Comparison of ENCODE assay signal across 23 cellular contexts in the genomic region with DNA sequence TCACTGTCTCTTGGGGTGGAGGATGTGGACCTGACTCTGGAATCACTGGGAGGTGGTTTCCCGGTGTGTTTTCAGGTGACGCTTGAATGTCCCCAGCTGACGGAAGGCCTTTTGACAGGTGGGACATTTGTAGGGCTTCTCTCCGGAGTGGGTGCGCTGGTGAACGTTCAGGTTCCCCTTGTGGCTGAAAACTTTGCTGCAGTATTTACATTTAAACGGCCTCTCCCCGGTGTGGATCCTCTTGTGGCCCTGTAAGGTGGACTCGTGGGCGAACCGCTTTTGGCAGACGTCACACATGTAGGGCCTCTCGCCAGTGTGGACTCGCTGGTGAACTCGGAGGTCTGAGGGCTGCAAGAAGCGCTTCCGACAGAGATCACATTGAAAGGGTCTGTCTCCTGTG. TPM values are rescaled to one million over a fixed set of nuclear protein-coding genes. Genes with fewer than 3 reads are reported as not detected.
"Had no signal": no experiment of that assay in that cellular context is flagged by ENCODE, and none has a peak within 500 bp of the region (broad histone marks: within the 10 kb centered on the region; RNA-seq: fewer than 3 reads in every experiment).

No MANE protein-coding gene starts in this region.

- ATAC-seq: activated CD4-positive, CD25-positive, alpha-beta regulatory T cell treated with anti-CD3 and anti-CD28 coated beads, Interleukin-2, amount 50 U/mL, for 24 hours; activated CD8-positive, alpha-beta memory T cell treated with anti-CD3 and anti-CD28 coated beads, Interleukin-2, amount 10 ng/mL, durations not matched to agents 7 days and 5 days; activated naive CD4-positive, alpha-beta T cell treated with anti-CD3 and anti-CD28 coated beads, Interleukin-2, amount 50 U/mL, for 72 hours; effector memory CD8-positive, alpha-beta T cell; esophagus mucosa; mucosa of descending colon; naive thymus-derived CD8-positive, alpha-beta T cell; psoas muscle; stimulated activated naive CD8-positive, alpha-beta T cell treated with anti-CD3 and anti-CD28 coated beads, Interleukin-15, Interleukin-2, amounts not matched to agents 100 U/mL and 50 U/mL, for 24 hours; upper lobe of right lung had no signal

- H3K36me3 ChIP-seq: brain microvascular endothelial cell, upper lobe of right lung had no signal

- H3K27me3 Mint-ChIP-seq: dendritic cell treated with granulocyte-macrophage colony-stimulating factor and Interleukin-4, amounts not matched to agents 40 ng/mL and 50 ng/mL, for 4 days had no signal

- DNase-seq: activated CD4-positive, alpha-beta T cell treated with anti-CD3 and anti-CD28 coated beads, Interleukin-2, amount 50 U/mL, for 4 hours; activated CD8-positive, alpha-beta memory T cell treated with anti-CD3 and anti-CD28 coated beads, Interleukin-2, amount 10 ng/mL, durations not matched to agents 7 days and 5 days; activated effector memory CD4-positive, alpha-beta T cell treated with anti-CD3 and anti-CD28 coated beads, Interleukin-2, amount 50 U/mL, for 16 hours; activated T-cell treated with anti-CD3 and anti-CD28 coated beads, Interleukin-2, amount 50 U/mL, for 24 hours; brain microvascular endothelial cell; cerebellar nuclear complex; effector memory CD8-positive, alpha-beta T cell; hippocampal formation; mucosa of descending colon; naive thymus-derived CD8-positive, alpha-beta T cell; psoas muscle; stimulated activated CD4-positive, alpha-beta T cell treated with anti-CD3 and anti-CD28 coated beads, Interleukin-12 subunit alpha, Interleukin-12 subunit beta, amount 100 ng/mL, for 4 hours; stimulated activated naive CD8-positive, alpha-beta T cell treated with anti-CD3 and anti-CD28 coated beads, Interleukin-15, Interleukin-2, amounts not matched to agents 100 U/mL and 50 U/mL, for 24 hours; T-helper 2 cell; upper lobe of right lung had no signal

- H3K27ac Mint-ChIP-seq: activated CD8-positive, alpha-beta memory T cell treated with anti-CD3 and anti-CD28 coated beads, Interleukin-2, amount 10 ng/mL, durations not matched to agents 7 days and 5 days; activated naive CD4-positive, alpha-beta T cell treated with anti-CD3 and anti-CD28 coated beads, Interleukin-2, amount 50 U/mL, for 72 hours; activated T-cell treated with anti-CD3 and anti-CD28 coated beads, Interleukin-2, amount 50 U/mL, for 24 hours; dendritic cell treated with granulocyte-macrophage colony-stimulating factor and Interleukin-4, amounts not matched to agents 40 ng/mL and 50 ng/mL, for 4 days; effector memory CD8-positive, alpha-beta T cell; naive thymus-derived CD8-positive, alpha-beta T cell had no signal

- H3K4me3 Mint-ChIP-seq: activated CD8-positive, alpha-beta memory T cell treated with anti-CD3 and anti-CD28 coated beads, Interleukin-2, amount 10 ng/mL, durations not matched to agents 7 days and 5 days; activated T-cell treated with anti-CD3 and anti-CD28 coated beads, Interleukin-2, amount 50 U/mL, for 24 hours; dendritic cell treated with granulocyte-macrophage colony-stimulating factor and Interleukin-4, amounts not matched to agents 40 ng/mL and 50 ng/mL, for 4 days; effector memory CD8-positive, alpha-beta T cell; naive thymus-derived CD8-positive, alpha-beta T cell had no signal

- H3K9me3 Mint-ChIP-seq: activated naive CD4-positive, alpha-beta T cell treated with anti-CD3 and anti-CD28 coated beads, Interleukin-2, amount 50 U/mL, for 72 hours; activated T-cell treated with anti-CD3 and anti-CD28 coated beads, Interleukin-2, amount 50 U/mL, for 24 hours; dendritic cell treated with granulocyte-macrophage colony-stimulating factor and Interleukin-4, amounts not matched to agents 40 ng/mL and 50 ng/mL, for 4 days; effector memory CD8-positive, alpha-beta T cell; naive thymus-derived CD8-positive, alpha-beta T cell had no signal

- H3K27me3 ChIP-seq: brain microvascular endothelial cell, upper lobe of right lung had no signal

- H3K27ac ChIP-seq: brain microvascular endothelial cell, psoas muscle, upper lobe of right lung had no signal

- H3K4me1 ChIP-seq: psoas muscle had no signal

- H3K4me3 ChIP-seq: lung, mucosa of descending colon, psoas muscle, upper lobe of right lung had no signal

- H3K9me3 ChIP-seq: mucosa of descending colon, psoas muscle, upper lobe of right lung had no signal

- H3K36me3 Mint-ChIP-seq: activated CD8-positive, alpha-beta memory T cell treated with anti-CD3 and anti-CD28 coated beads, Interleukin-2, amount 10 ng/mL, durations not matched to agents 7 days and 5 days; activated naive CD4-positive, alpha-beta T cell treated with anti-CD3 and anti-CD28 coated beads, Interleukin-2, amount 50 U/mL, for 72 hours; naive thymus-derived CD8-positive, alpha-beta T cell had no signal

RNA-seq across cellular contexts. Expression of a gene that starts 7.8 kb away (rescaled TPM):
- total RNA-seq: activated CD8-positive, alpha-beta memory T cell treated with anti-CD3 and anti-CD28 coated beads, Interleukin-2, amount 10 ng/mL, durations not matched to agents 7 days and 5 days; activated naive CD4-positive, alpha-beta T cell treated with anti-CD3 and anti-CD28 coated beads, Interleukin-2, amount 50 U/mL, for 72 hours; esophagus mucosa; glomerular endothelial cell; lung; mucosa of descending colon; naive thymus-derived CD8-positive, alpha-beta T cell; omental fat pad; psoas muscle; temporal lobe had no signal

RNA-seq across cellular contexts. Expression of a gene that starts 12.3 kb away (rescaled TPM):
- total RNA-seq: activated CD8-positive, alpha-beta memory T cell treated with anti-CD3 and anti-CD28 coated beads, Interleukin-2, amount 10 ng/mL, durations not matched to agents 7 days and 5 days; activated naive CD4-positive, alpha-beta T cell treated with anti-CD3 and anti-CD28 coated beads, Interleukin-2, amount 50 U/mL, for 72 hours; esophagus mucosa; glomerular endothelial cell; lung; mucosa of descending colon; naive thymus-derived CD8-positive, alpha-beta T cell; omental fat pad; psoas muscle; temporal lobe; upper lobe of right lung had no signal

RNA-seq across cellular contexts. Expression of a gene that starts 14.0 kb away (rescaled TPM):
- total RNA-seq: activated CD8-positive, alpha-beta memory T cell treated with anti-CD3 and anti-CD28 coated beads, Interleukin-2, amount 10 ng/mL, durations not matched to agents 7 days and 5 days; activated naive CD4-positive, alpha-beta T cell treated with anti-CD3 and anti-CD28 coated beads, Interleukin-2, amount 50 U/mL, for 72 hours; esophagus mucosa; glomerular endothelial cell; lung; mucosa of descending colon; naive thymus-derived CD8-positive, alpha-beta T cell; omental fat pad; psoas muscle; upper lobe of right lung had no signal
